22 cellular contexts compared by ENCODE assay signal in the genomic region with DNA sequence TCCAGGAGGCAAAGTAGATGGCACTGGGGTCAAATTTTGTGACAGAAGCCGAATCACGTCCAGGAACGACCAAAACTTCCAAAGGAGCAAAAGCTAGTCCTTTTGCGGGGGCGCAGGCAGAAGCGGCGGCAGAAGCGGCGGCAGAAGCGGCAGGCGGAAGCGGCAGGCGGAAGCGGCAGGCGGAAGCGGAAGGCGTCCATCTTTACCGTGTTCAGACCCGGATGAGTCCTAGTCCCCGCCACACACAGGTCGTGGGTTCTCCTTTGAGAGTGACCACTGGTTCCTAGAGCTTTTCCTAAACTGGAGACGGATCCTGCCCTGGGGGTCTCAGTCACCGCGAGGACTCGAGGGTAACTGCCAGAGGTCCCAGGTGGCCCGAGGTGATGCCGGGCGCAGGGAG.
"Had no signal": no experiment of that assay in that cellular context is flagged by ENCODE, and none has a peak within 500 bp of the region (broad histone marks: within the 10 kb centered on the region; RNA-seq: fewer than 3 reads in every experiment).

No MANE protein-coding gene starts in this region.

- H3K27me3 ChIP-seq: right atrium auricular region had no signal

- H3K27ac ChIP-seq: body of pancreas, coronary artery, foreskin keratinocyte, right atrium auricular region, skin epidermis had no signal

- H3K9me3 Mint-ChIP-seq: activated naive CD4-positive, alpha-beta T cell treated with anti-CD3 and anti-CD28 coated beads for 36 hours; activated T-helper 2 cell treated with anti-CD3 and anti-CD28 coated beads, Interferon-gamma antibody, Interleukin-2, Interleukin-4, amounts not matched to agents 10 μg/mL and 5 μg/mL and 100 μg/mL, durations not matched to agents 14 hours and 24 hours and 36 hours; T-helper 2 cell treated with Interferon-gamma antibody and Interleukin-4, amounts not matched to agents 5 μg/mL and 100 μg/mL, for 36 hours had no signal

- ATAC-seq: body of pancreas, foreskin keratinocyte, left ventricle myocardium superior had no signal

- H3K4me1 ChIP-seq: body of pancreas, right atrium auricular region had no signal

- H3K9me3 ChIP-seq: body of pancreas, right atrium auricular region had no signal

- H3K4me3 Mint-ChIP-seq: activated naive CD4-positive, alpha-beta T cell treated with anti-CD3 and anti-CD28 coated beads for 36 hours; nephron; T-helper 2 cell treated with Interferon-gamma antibody and Interleukin-4, amounts not matched to agents 5 μg/mL and 100 μg/mL, for 36 hours had no signal

- H3K4me1 Mint-ChIP-seq: nephron had no signal

- DNase-seq: activated CD4-positive, alpha-beta T cell treated with anti-CD3 and anti-CD28 coated beads, Interleukin-2, amount 50 U/mL, for 48 hours; activated CD4-positive, CD25-positive, alpha-beta regulatory T cell; activated naive CD4-positive, alpha-beta T cell treated with anti-CD3 and anti-CD28 coated beads for 36 hours; body of pancreas; caudate nucleus; foreskin keratinocyte; glutamatergic neuron; kidney glomerular epithelial cell; left ventricle myocardium superior; mesenchymal stem cell; nucleus accumbens; stimulated activated CD4-positive, alpha-beta T cell treated with anti-CD3 and anti-CD28 coated beads, Interleukin-15, amount 100 ng/mL, for 24 hours; stimulated activated CD4-positive, alpha-beta T cell treated with anti-CD3 and anti-CD28 coated beads, Interleukin-4, amount 100 ng/mL, for 1 hour; stimulated activated naive CD4-positive, alpha-beta T cell; trophoblast cell had no signal

- H3K4me3 ChIP-seq: body of pancreas, coronary artery, right atrium auricular region, skin epidermis had no signal

- H3K27ac Mint-ChIP-seq: activated naive CD4-positive, alpha-beta T cell treated with anti-CD3 and anti-CD28 coated beads for 36 hours; activated T-helper 2 cell treated with anti-CD3 and anti-CD28 coated beads, Interferon-gamma antibody, Interleukin-2, Interleukin-4, amounts not matched to agents 10 μg/mL and 5 μg/mL and 100 μg/mL, durations not matched to agents 14 hours and 24 hours and 36 hours; nephron; progenitor cell of endocrine pancreas; T-helper 2 cell treated with Interferon-gamma antibody and Interleukin-4, amounts not matched to agents 5 μg/mL and 100 μg/mL, for 36 hours had no signal

- H3K36me3 ChIP-seq: right atrium auricular region had no signal
